17 cellular contexts compared by ENCODE assay signal in the genomic region with DNA sequence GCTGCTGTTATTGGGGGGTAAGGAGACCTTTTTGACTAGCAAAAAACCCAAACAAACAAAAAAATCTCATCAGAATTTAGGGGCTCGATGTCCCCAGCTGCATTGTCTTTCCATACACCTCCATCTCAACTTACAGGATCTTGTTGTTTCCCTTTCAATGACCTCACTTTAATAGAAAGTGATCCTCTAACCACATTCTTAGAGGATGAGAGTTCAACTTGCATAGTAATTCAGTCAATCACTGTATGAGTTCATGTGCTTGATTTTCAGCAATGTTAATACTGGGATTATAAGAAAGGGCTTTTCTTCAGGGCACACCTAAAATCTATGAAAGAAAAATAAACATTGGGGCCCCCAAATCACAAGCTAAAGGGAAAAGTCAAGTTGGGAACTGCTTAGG.
"Had no signal": no experiment of that assay in that cellular context is flagged by ENCODE, and none has a peak within 500 bp of the region (broad histone marks: within the 10 kb centered on the region; RNA-seq: fewer than 3 reads in every experiment).

No MANE protein-coding gene starts in this region.

- H3K27me3 ChIP-seq: neutrophil, right atrium auricular region had no signal

- FAIRE-seq: urothelium cell line had no signal

- DNase-seq: activated CD4-positive, alpha-beta memory T cell treated with anti-CD3 and anti-CD28 coated beads, Interleukin-2, amount 10 ng/mL, durations not matched to agents 7 days and 5 days; activated CD8-positive, alpha-beta memory T cell treated with anti-CD3 and anti-CD28 coated beads, Interleukin-2, amount 50 U/mL, for 4 hours; activated gamma-delta T cell treated with Interleukin-2 at 50 U/mL for 16 hours; activated naive CD8-positive, alpha-beta T cell treated with anti-CD3 and anti-CD28 coated beads for 36 hours; activated T-cell treated with anti-CD3 and anti-CD28 coated beads, Interleukin-2, amount 50 U/mL, for 72 hours; anterior cingulate cortex; hippocampal formation; left cardiac atrium; naive thymus-derived CD4-positive, alpha-beta T cell; stimulated activated CD4-positive, alpha-beta T cell treated with anti-CD3 and anti-CD28 coated beads, Interleukin-4, amount 100 ng/mL, for 4 hours; stimulated activated naive CD8-positive, alpha-beta T cell treated with anti-CD3 and anti-CD28 coated beads, Interleukin-15, amount 100 ng/mL, for 72 hours had no signal

- H3K36me3 ChIP-seq: neutrophil, right atrium auricular region, thoracic aorta had no signal

- H3K4me3 ChIP-seq: lung, right atrium auricular region, skin epidermis, thoracic aorta had no signal
